Comparison of ENCODE assay signal across 2 cellular contexts in genomic region chr21:42838212-42838690, GRCh38.
TF ChIP-seq lines count a peak whose summit lies in the region.

No MANE protein-coding gene starts in this region.

TF ChIP-seq in HEK293, 187 proteins besides CTCF, POLR2A, EP300 and RAD21:
- TF ChIP-seq SCRT2 (tag by site-specific recombination; IDR thresholded peaks at IDR 0.05) = 0 out of 2 replicates have a peak, but pooled peaks have one; percentile 10

TF ChIP-seq in liver, 16 proteins besides CTCF, POLR2A, EP300 and RAD21 (continued from another document):
- peak; percentile 55 to 59 for TF ChIP-seq HNF4A (conservative IDR thresholded peaks at IDR 0.05)
- TF ChIP-seq SP1 (IDR thresholded peaks at IDR 0.05) = peak; percentile 33
TF ChIP-seq in liver: peak in this region for 4; not testable (repeated sequence) for 12.
